ENCODE assay signal across 21 cellular contexts in the genomic region with DNA sequence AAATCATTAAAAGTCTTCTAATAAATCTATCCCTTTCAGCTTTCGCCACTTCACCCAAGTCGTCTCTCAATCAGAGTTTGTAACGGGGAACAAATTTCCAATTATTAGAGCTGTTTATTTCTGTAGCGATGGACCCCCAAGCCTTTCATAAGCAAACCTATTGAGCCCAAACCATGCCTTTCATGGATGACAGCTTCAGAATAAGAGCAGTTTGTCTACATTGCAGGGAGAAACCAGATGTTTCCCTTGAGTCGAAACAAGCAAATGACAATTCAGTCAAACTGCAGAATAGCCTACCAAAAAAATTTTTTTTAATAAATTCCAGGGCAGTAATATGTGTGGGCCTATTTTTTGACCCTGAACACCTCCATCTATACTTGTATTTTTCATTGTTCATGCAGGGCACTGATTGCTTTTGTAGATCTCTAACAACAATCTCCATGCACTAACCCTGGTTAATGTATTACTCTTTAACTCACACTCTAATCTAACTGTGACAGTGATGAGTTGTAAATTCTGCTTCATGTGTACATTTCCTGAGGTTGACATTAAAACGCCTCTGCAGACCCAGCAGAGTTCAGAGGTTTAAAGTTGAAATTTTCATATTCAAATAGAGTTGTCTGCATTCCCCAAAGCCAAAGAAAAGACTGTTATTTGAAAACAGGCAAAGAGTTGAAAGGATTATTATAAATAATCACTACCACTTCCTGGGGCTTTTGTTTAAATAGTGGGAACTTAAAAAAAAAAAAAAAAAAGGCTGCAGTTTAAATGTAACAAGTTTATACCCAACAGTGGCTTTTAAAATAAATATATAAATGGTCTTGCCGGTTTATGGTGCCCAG.
DNase-seq lines count a peak whose midpoint lies in the region; ATAC-seq, FAIRE-seq and TF ChIP-seq lines count a peak whose summit lies in the region.
"Had no signal": no experiment of that assay in that cellular context is flagged by ENCODE, and none has a peak within 500 bp of the region (broad histone marks: within the 10 kb centered on the region; RNA-seq: fewer than 3 reads in every experiment).

No MANE protein-coding gene starts in this region.

- peak overlapping the region; percentile 46 for H3K4me3 Mint-ChIP-seq in nephron progenitor cell
- H3K4me3 Mint-ChIP-seq: HFFc6 had no signal

- DNase-seq in Karpas-422 (peak; percentile 20), endothelial cell of umbilical vein (ENCODE audit: low read depth, low spot score) (peak; percentile 28), nephron progenitor cell (no peak), HUDEP-2 (lab: John Stamatoyannopoulos, UW; ENCODE audit: unreplicated experiment in 76 of 76) (no peak), GM13977 (ENCODE audit: low spot score) (no peak)
- DNase-seq: activated gamma-delta T cell treated with Interleukin-2 at 50 U/mL for 16 hours, aorta, HFFc6, islet precursor cell, NCI-H2081 treated with DMSO at 0.1 percent for 48 hours, NCI-H774, posterior cingulate gyrus, T-helper 1 cell had no signal

- no peaks in the 10 kb centered on the region for H4K20me1 ChIP-seq in BLaER1 treated with 17β-estradiol and CSF1 and Interleukin-3, amounts not matched to agents 10 nM and 100 nM
- no peaks in the 10 kb centered on the region for H4K20me1 ChIP-seq in Karpas-422 (ENCODE audit: insufficient read depth, low read depth, low read length)
- H4K20me1 ChIP-seq in endothelial cell of umbilical vein (replicated peaks; ENCODE audit: control insufficient read depth, extremely low read depth, insufficient read depth, low read length): no peaks in the 10 kb centered on the region

- no peaks in the 10 kb centered on the region for H3K9me3 Mint-ChIP-seq in nephron progenitor cell
- H3K9me3 Mint-ChIP-seq: HFFc6 had no signal

- H3K79me2 ChIP-seq in Karpas-422 (ENCODE audit: low read length): no peaks in the 10 kb centered on the region
- no peaks in the 10 kb centered on the region for H3K79me2 ChIP-seq in endothelial cell of umbilical vein (ENCODE audit: control insufficient read depth, insufficient read depth, low read length)

- peak overlapping the region; percentile 45 for H3K27ac Mint-ChIP-seq in nephron progenitor cell
- H3K27ac Mint-ChIP-seq: HFFc6 had no signal

- peaks cover 2% of the 10 kb centered on the region for H3K27me3 Mint-ChIP-seq in nephron progenitor cell (ENCODE audit: low read depth, poor library complexity)

- H2AFZ ChIP-seq in Karpas-422 (ENCODE audit: low read length) (no peak overlapping the region), endothelial cell of umbilical vein (ENCODE audit: low read depth, low read length) (no peak overlapping the region)

- POLR2A ChIA-PET in endothelial cell of umbilical vein (lab: Charles Lee): no interaction called here

- H3K36me3 ChIP-seq in BLaER1 treated with 17β-estradiol and CSF1 and Interleukin-3, amounts not matched to agents 10 nM and 100 nM: no peaks in the 10 kb centered on the region
- H3K36me3 ChIP-seq in Karpas-422 (ENCODE audit: insufficient read depth, low read length) (no peaks in the 10 kb centered on the region), endothelial cell of umbilical vein (ENCODE audit: control insufficient read depth in 2 of 2, extremely low read depth in 1 of 2, insufficient read depth in 2 of 2, low read length in 2 of 2) (no peaks in the 10 kb centered on the region)
- H3K36me3 ChIP-seq: vagina had no signal

- in situ Hi-C loops in GM13977 (cut with MboI; ENCODE audit: low pct_unique_long_range_greater_than_20kb, low sequenced_read_pairs, unreplicated experiment): no loop called here

- intact Hi-C loops in endothelial cell of umbilical vein (cut with micrococcal nuclease): loop anchor here (5.0 kb wide), 1 partner anchor 264 kb away; no protein-coding TSS in a partner anchor

- no peak overlapping the region for H3K9ac ChIP-seq in BLaER1 treated with 17β-estradiol and CSF1 and Interleukin-3, amounts not matched to agents 10 nM and 100 nM
- H3K9ac ChIP-seq in Karpas-422 (ENCODE audit: low read length): no peak overlapping the region
- no peak overlapping the region for H3K9ac ChIP-seq in endothelial cell of umbilical vein (replicated peaks; ENCODE audit: extremely low read depth, insufficient read depth, low read length)

- no peak for TF ChIP-seq CTCF in endothelial cell of umbilical vein (IDR thresholded peaks at IDR 0.05; ENCODE audit: extremely low read depth in 1 of 2, insufficient read depth in 1 of 2, low read depth in 1 of 2, low read length in 2 of 2)
- TF ChIP-seq CTCF in nephron progenitor cell (IDR thresholded peaks at IDR 0.05): no peak
- no peak for TF ChIP-seq CTCF in GM13977 (IDR thresholded peaks at IDR 0.05; ENCODE audit: extremely low read depth, insufficient read depth, missing control alignments)

- CTCF ChIA-PET in endothelial cell of umbilical vein (lab: Charles Lee): interaction anchor here (1.1 kb wide), 1 partner anchor 357 kb away, joined by 3 read pairs; no protein-coding TSS in a partner anchor

- no peak for FAIRE-seq in endothelial cell of umbilical vein (lab: Jason Lieb, UNC)
- FAIRE-seq: colon, GM19239 had no signal

- no peaks in the 10 kb centered on the region for H3K9me3 ChIP-seq in BLaER1 treated with 17β-estradiol and CSF1 and Interleukin-3, amounts not matched to agents 10 nM and 100 nM (replicated peaks in 1 of 11)
- H3K9me3 ChIP-seq in Karpas-422 (ENCODE audit: low read length): no peaks in the 10 kb centered on the region
- no peaks in the 10 kb centered on the region for H3K9me3 ChIP-seq in endothelial cell of umbilical vein (replicated peaks; ENCODE audit: control insufficient read depth, insufficient read depth, low read length)
- H3K9me3 ChIP-seq: vagina had no signal

- no peaks in the 10 kb centered on the region for H3K27me3 ChIP-seq in BLaER1 treated with 17β-estradiol and CSF1 and Interleukin-3, amounts not matched to agents 10 nM and 100 nM
- H3K27me3 ChIP-seq in Karpas-422 (ENCODE audit: low read length) (no peaks in the 10 kb centered on the region), endothelial cell of umbilical vein (ENCODE audit: control insufficient read depth in 2 of 2, insufficient read depth in 2 of 2, low read length in 2 of 2) (no peaks in the 10 kb centered on the region)
- H3K27me3 ChIP-seq: vagina had no signal

- no peak overlapping the region for H3K4me3 ChIP-seq in BLaER1 treated with 17β-estradiol and CSF1 and Interleukin-3, amounts not matched to agents 10 nM and 100 nM
- H3K4me3 ChIP-seq in Karpas-422 (ENCODE audit: low read length): no peak overlapping the region
- H3K4me3 ChIP-seq in endothelial cell of umbilical vein (replicated peaks in 1 of 3; ENCODE audit: insufficient read depth in 1 of 3, low read depth in 1 of 3, low read length in 3 of 3): no peak overlapping the region
- H3K4me3 ChIP-seq: vagina had no signal

- no peak for TF ChIP-seq POLR2A in endothelial cell of umbilical vein (IDR thresholded peaks at IDR 0.05; ENCODE audit: low read depth, low read length)

- H3K9me1 ChIP-seq in endothelial cell of umbilical vein (replicated peaks; ENCODE audit: control insufficient read depth, extremely low read depth, insufficient read depth, low read length): no peaks in the 10 kb centered on the region

- no peaks in the 10 kb centered on the region for H3K9me2 ChIP-seq in Karpas-422 (replicated peaks; ENCODE audit: insufficient read depth, low read length)

- peak overlapping the region; percentile 49 to 74 (median 61); a peak in 21 of 22 replicates for H3K4me2 ChIP-seq in BLaER1 treated with 17β-estradiol and CSF1 and Interleukin-3, amounts not matched to agents 10 nM and 100 nM
- no peak overlapping the region for H3K4me2 ChIP-seq in Karpas-422 (ENCODE audit: low read depth, low read length, poor library complexity, severe bottlenecking)
- no peak overlapping the region for H3K4me2 ChIP-seq in endothelial cell of umbilical vein (ENCODE audit: insufficient read depth, low read length)

- peaks cover 18 to 38% (median 34%) of the 10 kb centered on the region in 10 experiments for H3K4me1 ChIP-seq in BLaER1 treated with 17β-estradiol and CSF1 and Interleukin-3, amounts not matched to agents 10 nM and 100 nM
- H3K4me1 ChIP-seq in Karpas-422 (ENCODE audit: low read length) (no peaks in the 10 kb centered on the region), endothelial cell of umbilical vein (ENCODE audit: control insufficient read depth, extremely low read depth, insufficient read depth, low read length) (no peaks in the 10 kb centered on the region)
- H3K4me1 ChIP-seq: vagina had no signal

- dilution Hi-C loops in endothelial cell of umbilical vein (cut with MboI; ENCODE audit: extremely low pct_ligation_motif_present, low sequenced_read_pairs): no loop called here

- ATAC-seq in HG02973 (IDR thresholded peaks at IDR 0.05; ENCODE audit: unreplicated experiment) (no peak), HG02970 (IDR thresholded peaks at IDR 0.05; ENCODE audit: low FRiP score, unreplicated experiment) (no peak)
- ATAC-seq: Panc1 had no signal

- peaks cover 5% of the 10 kb centered on the region for H3K36me3 Mint-ChIP-seq in nephron progenitor cell (ENCODE audit: low read depth)

- BruUV-seq in endothelial cell of umbilical vein (replicated peaks; lab: Mats Ljungman, UMichigan): no TSS peak

- peak overlapping the region in 6 of 11 experiments; percentile 8 to 57 (median 41); a peak in 6 of 22 replicates for H3K27ac ChIP-seq in BLaER1 treated with 17β-estradiol and CSF1 and Interleukin-3, amounts not matched to agents 10 nM and 100 nM
- no peak overlapping the region for H3K27ac ChIP-seq in Karpas-422 (ENCODE audit: low read length)
- no peak overlapping the region for H3K27ac ChIP-seq in endothelial cell of umbilical vein (ENCODE audit: insufficient read depth, low read depth, low read length)
- H3K27ac ChIP-seq: epithelial cell of prostate, vagina had no signal

- peaks cover 78% of the 10 kb centered on the region for H3K4me1 Mint-ChIP-seq in nephron progenitor cell

TF ChIP-seq in endothelial cell of umbilical vein, 7 proteins besides CTCF, POLR2A, EP300 and RAD21:
- TF ChIP-seq FOS (IDR thresholded peaks at IDR 0.05; ENCODE audit: borderline replicate concordance, insufficient read depth, low read length) (no peak), EZH2 (IDR thresholded peaks at IDR 0.05; ENCODE audit: borderline replicate concordance, low read depth, low read length, severe bottlenecking) (no peak), MYC (IDR thresholded peaks at IDR 0.05; ENCODE audit: low read depth, low read length) (no peak), POLR2AphosphoS5 (IDR thresholded peaks at IDR 0.05; ENCODE audit: insufficient read depth, low read depth, low read length) (no peak), GATA2 (IDR thresholded peaks at IDR 0.05; ENCODE audit: insufficient read depth, insufficient read length, low read depth, low read length) (no peak), JUN (IDR thresholded peaks at IDR 0.05; ENCODE audit: borderline replicate concordance, insufficient read depth, insufficient read length, low read depth) (no peak)
- TF ChIP-seq, protein P1, sequence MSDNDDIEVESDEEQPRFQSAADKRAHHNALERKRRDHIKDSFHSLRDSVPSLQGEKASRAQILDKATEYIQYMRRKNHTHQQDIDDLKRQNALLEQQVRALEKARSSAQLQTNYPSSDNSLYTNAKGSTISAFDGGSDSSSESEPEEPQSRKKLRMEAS (IDR thresholded peaks at IDR 0.05; ENCODE audit: insufficient read depth, insufficient read length): no peak

Comparison
In these comparisons a context has a peak if more than half of its experiments do, and no peak if none do; other contexts are left out.
1. H3K27ac ChIP-seq: peak in BLaER1 treated with 17β-estradiol and CSF1 and Interleukin-3, amounts not matched to agents 10 nM and 100 nM (6 of 11); none in Karpas-422 (single experiment) and endothelial cell of umbilical vein (single experiment).
2. H3K4me2 ChIP-seq: peak in BLaER1 treated with 17β-estradiol and CSF1 and Interleukin-3, amounts not matched to agents 10 nM and 100 nM (11 of 11); none in Karpas-422 (single experiment) and endothelial cell of umbilical vein (single experiment).
3. DNase-seq: peak in Karpas-422 (single experiment) and endothelial cell of umbilical vein (single experiment); none in nephron progenitor cell (single experiment), HUDEP-2 (0 of 76) and GM13977 (single experiment).